In the genomic region with DNA sequence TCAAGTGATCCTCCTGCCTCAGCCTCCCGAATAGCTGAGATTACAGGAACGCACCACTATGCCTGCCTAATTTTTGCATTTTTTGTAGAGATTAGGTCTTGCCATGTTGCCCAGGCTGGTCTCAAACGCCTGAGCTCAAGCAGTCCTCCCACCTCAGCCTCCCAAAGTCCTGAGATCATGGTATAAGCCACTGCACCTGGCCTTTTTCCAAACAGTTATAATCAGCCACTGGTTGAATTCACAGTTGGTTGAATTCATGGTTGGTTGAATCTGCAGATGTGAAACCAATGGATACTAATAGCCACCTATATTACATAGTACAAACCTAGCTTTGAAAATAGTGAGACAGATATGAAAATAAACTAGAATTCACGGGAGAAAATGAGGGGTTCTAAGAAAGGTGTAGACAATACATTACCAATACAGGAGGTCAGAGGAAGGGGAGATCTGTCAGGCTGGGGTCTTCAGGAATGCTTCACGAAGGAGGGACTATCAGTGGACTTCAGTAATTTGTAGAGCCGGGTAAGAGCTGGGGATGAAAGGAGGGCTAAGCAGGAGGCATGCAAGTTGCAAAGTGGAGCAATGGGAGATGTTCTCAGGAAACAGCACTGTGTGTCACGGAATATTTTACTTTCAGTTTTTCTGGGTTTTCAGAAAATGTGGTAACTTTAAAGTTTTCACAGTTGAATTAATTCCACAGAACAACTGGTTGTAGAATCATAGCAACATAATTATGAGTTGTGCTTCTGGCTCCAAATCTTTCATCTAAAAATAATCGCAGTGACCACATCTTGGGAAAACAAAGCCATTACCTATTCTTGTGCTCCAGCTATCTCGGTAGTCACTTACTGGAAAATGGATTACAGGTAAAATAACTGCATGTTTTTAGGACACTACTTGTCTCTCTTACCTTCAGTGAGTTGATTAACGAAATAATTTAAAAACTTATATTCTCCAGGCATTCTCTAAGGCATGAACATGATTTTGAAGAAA, we compare ENCODE assay signal across 1 cellular context.
TF ChIP-seq lines count a peak whose summit lies in the region.

No MANE protein-coding gene starts in this region.

TF ChIP-seq in HepG2, 621 proteins besides CTCF, POLR2A, EP300 and RAD21:
- TF ChIP-seq ZNF263 (CRISPR knock-in tag; IDR thresholded peaks at IDR 0.05) (no peak), POLR2AphosphoS5 (IDR thresholded peaks at IDR 0.05; ENCODE audit: low read depth, low read length) (no peak), MAF1 (CRISPR knock-in tag; IDR thresholded peaks at IDR 0.05; ENCODE audit: borderline replicate concordance) (no peak), GATAD1 (CRISPR knock-in tag; IDR thresholded peaks at IDR 0.05) (no peak), ZNF614 (CRISPR knock-in tag; IDR thresholded peaks at IDR 0.05; ENCODE audit: borderline replicate concordance) (no peak), BCL6 (CRISPR knock-in tag; IDR thresholded peaks at IDR 0.05) (no peak), ZSCAN30 (CRISPR knock-in tag; IDR thresholded peaks at IDR 0.05) (no peak)
- TF ChIP-seq, protein P1, sequence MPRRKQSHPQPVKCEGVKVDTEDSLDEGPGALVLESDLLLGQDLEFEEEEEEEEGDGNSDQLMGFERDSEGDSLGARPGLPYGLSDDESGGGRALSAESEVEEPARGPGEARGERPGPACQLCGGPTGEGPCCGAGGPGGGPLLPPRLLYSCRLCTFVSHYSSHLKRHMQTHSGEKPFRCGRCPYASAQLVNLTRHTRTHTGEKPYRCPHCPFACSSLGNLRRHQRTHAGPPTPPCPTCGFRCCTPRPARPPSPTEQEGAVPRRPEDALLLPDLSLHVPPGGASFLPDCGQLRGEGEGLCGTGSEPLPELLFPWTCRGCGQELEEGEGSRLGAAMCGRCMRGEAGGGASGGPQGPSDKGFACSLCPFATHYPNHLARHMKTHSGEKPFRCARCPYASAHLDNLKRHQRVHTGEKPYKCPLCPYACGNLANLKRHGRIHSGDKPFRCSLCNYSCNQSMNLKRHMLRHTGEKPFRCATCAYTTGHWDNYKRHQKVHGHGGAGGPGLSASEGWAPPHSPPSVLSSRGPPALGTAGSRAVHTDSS (CRISPR knock-in tag; conservative IDR thresholded peaks at IDR 0.05), result no peak
- TF ChIP-seq, protein P2, sequence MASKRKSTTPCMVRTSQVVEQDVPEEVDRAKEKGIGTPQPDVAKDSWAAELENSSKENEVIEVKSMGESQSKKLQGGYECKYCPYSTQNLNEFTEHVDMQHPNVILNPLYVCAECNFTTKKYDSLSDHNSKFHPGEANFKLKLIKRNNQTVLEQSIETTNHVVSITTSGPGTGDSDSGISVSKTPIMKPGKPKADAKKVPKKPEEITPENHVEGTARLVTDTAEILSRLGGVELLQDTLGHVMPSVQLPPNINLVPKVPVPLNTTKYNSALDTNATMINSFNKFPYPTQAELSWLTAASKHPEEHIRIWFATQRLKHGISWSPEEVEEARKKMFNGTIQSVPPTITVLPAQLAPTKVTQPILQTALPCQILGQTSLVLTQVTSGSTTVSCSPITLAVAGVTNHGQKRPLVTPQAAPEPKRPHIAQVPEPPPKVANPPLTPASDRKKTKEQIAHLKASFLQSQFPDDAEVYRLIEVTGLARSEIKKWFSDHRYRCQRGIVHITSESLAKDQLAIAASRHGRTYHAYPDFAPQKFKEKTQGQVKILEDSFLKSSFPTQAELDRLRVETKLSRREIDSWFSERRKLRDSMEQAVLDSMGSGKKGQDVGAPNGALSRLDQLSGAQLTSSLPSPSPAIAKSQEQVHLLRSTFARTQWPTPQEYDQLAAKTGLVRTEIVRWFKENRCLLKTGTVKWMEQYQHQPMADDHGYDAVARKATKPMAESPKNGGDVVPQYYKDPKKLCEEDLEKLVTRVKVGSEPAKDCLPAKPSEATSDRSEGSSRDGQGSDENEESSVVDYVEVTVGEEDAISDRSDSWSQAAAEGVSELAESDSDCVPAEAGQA (IDR thresholded peaks at IDR 0.05; ENCODE audit: low read depth), result no peak
- TF ChIP-seq, protein P2 (CRISPR knock-in tag; IDR thresholded peaks at IDR 0.05; ENCODE audit: borderline replicate concordance), result no peak
